11 cellular contexts compared by ENCODE assay signal in the genomic region with DNA sequence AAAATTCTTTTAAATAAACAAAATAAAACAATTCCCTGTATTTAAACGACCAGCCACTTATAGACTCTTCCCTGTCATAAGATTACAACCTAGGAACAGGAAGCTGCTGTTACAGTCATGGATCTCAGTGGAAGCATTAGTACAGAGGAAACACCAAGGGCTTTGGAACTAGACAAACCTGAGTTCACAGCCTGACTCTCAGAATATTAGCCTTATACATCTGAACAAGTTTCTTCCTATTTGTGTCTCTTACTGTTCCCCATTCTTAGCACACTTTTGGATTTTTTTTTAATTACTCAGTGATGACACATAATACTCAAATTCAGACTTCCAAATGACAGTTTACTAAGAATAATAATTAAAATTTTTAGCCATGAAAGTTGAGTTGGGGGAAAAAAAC.
"Had no signal": no experiment of that assay in that cellular context is flagged by ENCODE, and none has a peak within 500 bp of the region (broad histone marks: within the 10 kb centered on the region; RNA-seq: fewer than 3 reads in every experiment).

No MANE protein-coding gene starts in this region.

- H3K4me1 ChIP-seq: ascending aorta, gastroesophageal sphincter, pancreas, thyroid gland had no signal

- H3K4me3 ChIP-seq: ascending aorta, cardiac muscle cell, gastroesophageal sphincter, pancreas, thyroid gland had no signal

- H3K27me3 ChIP-seq: ascending aorta, cardiac muscle cell, gastroesophageal sphincter, pancreas, thyroid gland had no signal

- H3K9me3 ChIP-seq: gastroesophageal sphincter, pancreas, thyroid gland had no signal

- H3K27ac ChIP-seq: ascending aorta, cardiac muscle cell, gastroesophageal sphincter, pancreas, thyroid gland had no signal

- DNase-seq: activated CD4-positive, alpha-beta T cell treated with anti-CD3 and anti-CD28 coated beads, Interleukin-2, amount 10 ng/mL, durations not matched to agents 7 days and 5 days; activated naive CD4-positive, alpha-beta T cell treated with anti-CD3 and anti-CD28 coated beads for 36 hours; activated T-cell treated with anti-CD3 and anti-CD28 coated beads for 4 hours; naive B cell; pancreas; T-cell; T-helper 9 cell; thyroid gland had no signal
